Comparison of ENCODE assay signal across 8 cellular contexts in genomic region chr6:128521302-128521632, GRCh38. TPM values are rescaled to one million over a fixed set of nuclear protein-coding genes. Genes with fewer than 3 reads are reported as not detected.
DNase-seq lines count a peak whose midpoint lies in the region; ATAC-seq and TF ChIP-seq lines count a peak whose summit lies in the region.

No MANE protein-coding gene starts in this region.

- H3K27me3 Mint-ChIP-seq in naive thymus-derived CD4-positive, alpha-beta T cell = peaks cover 55 to 88% (median 65%) of the 10 kb centered on the region in 5 donors

- H3K9me3 ChIP-seq in AG04450 (ENCODE audit: control insufficient read depth, insufficient read depth, low read length) = no peaks in the 10 kb centered on the region
- H3K9me3 ChIP-seq in naive thymus-derived CD4-positive, alpha-beta T cell (ENCODE audit: control insufficient read depth in 2 of 3, low read length in 3 of 3) = no peaks in the 10 kb centered on the region

- H3K36me3 Mint-ChIP-seq in naive thymus-derived CD4-positive, alpha-beta T cell = no peaks in the 10 kb centered on the region

- H2AFZ ChIP-seq in KMS-11 (ENCODE audit: low read depth) = peak overlapping the region; percentile 83; the same call in 1 of the 2 replicates

- peak overlapping the region in 5 of 9 donors; percentile 13 to 83 (median 51) for H3K27ac Mint-ChIP-seq in naive thymus-derived CD4-positive, alpha-beta T cell

- peaks cover 41% of the 10 kb centered on the region for H3K79me2 ChIP-seq in KMS-11 (ENCODE audit: insufficient read depth, low read depth)

- H3K9me3 Mint-ChIP-seq in naive thymus-derived CD4-positive, alpha-beta T cell = no peaks in the 10 kb centered on the region

- 0 out of 2 replicates have a peak, but pooled peaks cover 4% of the 10 kb centered on the region for H4K20me1 ChIP-seq in KMS-11 (ENCODE audit: insufficient read depth)

- ATAC-seq in naive thymus-derived CD4-positive, alpha-beta T cell = no peak
- ATAC-seq in HG03280 (IDR thresholded peaks at IDR 0.05; ENCODE audit: unreplicated experiment) = no peak

- H3K27ac ChIP-seq in AG04450 (ENCODE audit: low read depth, low read length) (peak overlapping the region; percentile 99), KMS-11 (peak overlapping the region; percentile 87), coronary artery (peak overlapping the region; percentile 88 to 95)
- H3K27ac ChIP-seq in naive thymus-derived CD4-positive, alpha-beta T cell (ENCODE audit: low read depth, low read length) = no peak overlapping the region

- peak overlapping the region; percentile 86 to 98 (median 93) for H3K4me3 Mint-ChIP-seq in naive thymus-derived CD4-positive, alpha-beta T cell

- peak overlapping the region; percentile 67 for H3K4me2 ChIP-seq in KMS-11

- peaks cover 19% of the 10 kb centered on the region for H3K4me1 ChIP-seq in KMS-11 (ENCODE audit: low read depth, poor library complexity, severe bottlenecking)
- H3K4me1 ChIP-seq in naive thymus-derived CD4-positive, alpha-beta T cell (ENCODE audit: control insufficient read depth in 2 of 2, insufficient read depth in 2 of 2, low read length in 2 of 2) = peaks cover 5 to 17% of the 10 kb centered on the region in 2 donors

- no peak for DNase-seq in AG04450 (ENCODE audit: low read depth, low spot score)
- no peak for DNase-seq in coronary artery (ENCODE audit: low spot score)
- DNase-seq in naive thymus-derived CD4-positive, alpha-beta T cell = no peak
- DNase-seq in posterior cingulate gyrus = no peak
- DNase-seq in stimulated activated CD4-positive, alpha-beta T cell treated with anti-CD3 and anti-CD28 coated beads, Interleukin-12 subunit alpha, Interleukin-12 subunit beta, amount 100 ng/mL, for 4 hours = no peak
- no peak for DNase-seq in dermis blood vessel endothelial cell

- H3K27me3 ChIP-seq in AG04450 (ENCODE audit: control insufficient read depth, insufficient read depth, low read length) (no peaks in the 10 kb centered on the region), KMS-11 (ENCODE audit: insufficient read depth, low read depth) (no peaks in the 10 kb centered on the region)
- H3K27me3 ChIP-seq in naive thymus-derived CD4-positive, alpha-beta T cell (ENCODE audit: control insufficient read depth in 2 of 2, insufficient read depth in 2 of 2, low read length in 2 of 2) = no peaks in the 10 kb centered on the region

- H3K4me3 ChIP-seq in AG04450 (ENCODE audit: low read depth, low read length) = peak overlapping the region; percentile 73
- no peak overlapping the region for H3K4me3 ChIP-seq in KMS-11 (IDR thresholded peaks at IDR 0.05; ENCODE audit: insufficient read depth, low read depth, low read length)
- peak overlapping the region; percentile 94 for H3K4me3 ChIP-seq in coronary artery
- H3K4me3 ChIP-seq in naive thymus-derived CD4-positive, alpha-beta T cell (ENCODE audit: low read length) = peak overlapping the region; percentile 77

- peaks cover 8 to 22% (median 14%) of the 10 kb centered on the region in 7 donors for H3K4me1 Mint-ChIP-seq in naive thymus-derived CD4-positive, alpha-beta T cell

- intact Hi-C loops in naive thymus-derived CD4-positive, alpha-beta T cell (cut with micrococcal nuclease) = loop anchor here (2.0 to 5.0 kb wide), 4 partner anchors 264 to 1004 kb away; partner anchors contain the start of gene MTCL3 (in 1 of the 2)
- intact Hi-C loops in posterior cingulate gyrus (cut with DNase I) = loop anchor here (2.0 to 10.0 kb wide), 3 partner anchors 454 to 666 kb away; no protein-coding TSS in a partner anchor

- CTCF ChIA-PET in AG04450 (lab: Charles Lee) = interaction anchor here (0.9 to 1.0 kb wide), 2 partner anchors 290 to 306 kb away, joined by 3 read pairs; no protein-coding TSS in a partner anchor
- CTCF ChIA-PET in naive thymus-derived CD4-positive, alpha-beta T cell (lab: Charles Lee) = interaction anchor here (0.9 kb wide), 1 partner anchor 666 kb away, joined by 4 read pairs; no protein-coding TSS in a partner anchor

- TF ChIP-seq CTCF in AG04450 (IDR thresholded peaks at IDR 0.05; ENCODE audit: low read depth, low read length) (no peak), KMS-11 (conservative IDR thresholded peaks at IDR 0.05; ENCODE audit: low read depth, low read length) (no peak), coronary artery (IDR thresholded peaks at IDR 0.05) (no peak)

- H3K9ac ChIP-seq in KMS-11 = peak overlapping the region; percentile 95; the same call in 1 of the 2 replicates

- H3K36me3 ChIP-seq in KMS-11 (ENCODE audit: insufficient read depth) = no peaks in the 10 kb centered on the region
- H3K36me3 ChIP-seq in naive thymus-derived CD4-positive, alpha-beta T cell (ENCODE audit: control insufficient read depth in 2 of 3, insufficient read depth in 3 of 3, low read length in 3 of 3) = peaks cover 0 to 3% (median 0%) of the 10 kb centered on the region in 3 experiments

- POLR2A ChIA-PET in AG04450 (lab: Yijun Ruan, JAX) = interaction anchor here (1.6 to 1.8 kb wide), 2 partner anchors 39 to 240 kb away, joined by 4 to 7 read pairs; no protein-coding TSS in a partner anchor
- POLR2A ChIA-PET in naive thymus-derived CD4-positive, alpha-beta T cell (lab: Charles Lee) = interaction anchor here (1.3 kb wide), 1 partner anchor 603 kb away, joined by 3 read pairs; no protein-coding TSS in a partner anchor

RNA-seq across cellular contexts. Expression of gene PTPRK, which starts 0.9 kb away (rescaled TPM):
- 37.8 and 53.7 TPM in 2 replicates for polyA plus RNA-seq in AG04450 (2011; rRNA removed)
- polyA minus RNA-seq in AG04450 (2011; rRNA and poly(A)+ RNA removed) = 95.3 and 115 TPM in 2 replicates
- total RNA-seq in naive thymus-derived CD4-positive, alpha-beta T cell = 1 to 10 TPM; 1.6 to 6.5 (median 3.9) TPM
- 1 to 10 TPM; 1.3 to 2.3 TPM for polyA plus RNA-seq in naive thymus-derived CD4-positive, alpha-beta T cell
- 104 and 120 TPM in 2 replicates for total RNA-seq in dermis blood vessel endothelial cell

Comparison
In these comparisons a context has a peak if more than half of its experiments do, and no peak if none do; other contexts are left out.
1. RNA of gene PTPRK, which starts 0.9 kb away (total RNA-seq): 104 to 120 TPM in dermis blood vessel endothelial cell; 1.6 to 6.5 TPM in naive thymus-derived CD4-positive, alpha-beta T cell; every median in the first group is over 10 times any median in the second.